In genomic region chr2:189018636-189019035, GRCh38 we compare ENCODE assay signal across 32 cellular contexts. TPM values are rescaled to one million over a fixed set of nuclear protein-coding genes. Genes with fewer than 3 reads are reported as not detected.
DNase-seq lines count a peak whose midpoint lies in the region; ATAC-seq and TF ChIP-seq lines count a peak whose summit lies in the region.
"Had no signal": no experiment of that assay in that cellular context is flagged by ENCODE, and none has a peak within 500 bp of the region (broad histone marks: within the 10 kb centered on the region; RNA-seq: fewer than 3 reads in every experiment).

No MANE protein-coding gene starts in this region.

- H4K5ac ChIP-seq in IMR-90 (ENCODE audit: low read depth, low read length) = no peak overlapping the region

- H3K27me3 Mint-ChIP-seq in chondrocyte (ENCODE audit: low read depth) = no peaks in the 10 kb centered on the region
- H3K27me3 Mint-ChIP-seq in activated CD4-positive, alpha-beta T cell treated with anti-CD3 and anti-CD28 coated beads for 36 hours = peaks cover 8% of the 10 kb centered on the region
- H3K27me3 Mint-ChIP-seq: activated naive CD4-positive, alpha-beta T cell treated with anti-CD3 and anti-CD28 coated beads, Interleukin-2, amount 10 ng/mL, durations not matched to agents 7 days and 5 days; progenitor cell of endocrine pancreas had no signal

- no peak overlapping the region for H2AK9ac ChIP-seq in IMR-90 (replicated peaks; ENCODE audit: low read depth, low read length, poor library complexity)

- TF ChIP-seq POLR2A in IMR-90 (IDR thresholded peaks at IDR 0.05; ENCODE audit: low read depth, low read length) = no peak

- peaks cover 16% of the 10 kb centered on the region for H3K4me1 ChIP-seq in IMR-90 (ENCODE audit: control insufficient read depth, insufficient read depth, low read length)
- peaks cover 46% of the 10 kb centered on the region for H3K4me1 ChIP-seq in smooth muscle cell (ENCODE audit: low read depth)
- H3K4me1 ChIP-seq in neuronal stem cell (ENCODE audit: control insufficient read depth in 2 of 2, insufficient read depth in 1 of 2, low read depth in 1 of 2, low read length in 2 of 2) = peaks cover 0 to 15% of the 10 kb centered on the region in 2 donors
- H3K4me1 ChIP-seq: BLaER1, left lung, right lobe of liver, upper lobe of right lung had no signal

- TF ChIP-seq CTCF in IMR-90 (conservative IDR thresholded peaks at IDR 0.05; ENCODE audit: low read depth, low read length) = no peak
- TF ChIP-seq CTCF in chondrocyte (IDR thresholded peaks at IDR 0.05) = no peak
- TF ChIP-seq CTCF in fibroblast of villous mesenchyme (IDR thresholded peaks at IDR 0.05; ENCODE audit: insufficient read depth, low read depth, low read length) = no peak
- TF ChIP-seq CTCF in smooth muscle cell (IDR thresholded peaks at IDR 0.05; ENCODE audit: borderline replicate concordance, insufficient read depth, poor library complexity, severe bottlenecking) = no peak

- H4K20me1 ChIP-seq in IMR-90 (ENCODE audit: insufficient read depth, low read length) (no peaks in the 10 kb centered on the region), smooth muscle cell (ENCODE audit: low read depth) (no peaks in the 10 kb centered on the region)
- H4K20me1 ChIP-seq: BLaER1 had no signal

- H3K4me2 ChIP-seq in IMR-90 (ENCODE audit: low read depth, low read length) = peak overlapping the region; percentile 16; the same call in 1 of the 2 replicates
- H3K4me2 ChIP-seq in smooth muscle cell = peak overlapping the region; percentile 58
- no peak overlapping the region for H3K4me2 ChIP-seq in neuronal stem cell (ENCODE audit: insufficient read depth, low read length, poor library complexity, severe bottlenecking)
- H3K4me2 ChIP-seq: BLaER1, PC-9 had no signal

- H3K18ac ChIP-seq in IMR-90 (ENCODE audit: low read depth, low read length) (peak overlapping the region; percentile 30; the same call in 1 of the 2 replicates), neuronal stem cell (ENCODE audit: low read length) (no peak overlapping the region)

- peaks cover 2% of the 10 kb centered on the region; the same call in 1 of the 2 replicates for H3K9me1 ChIP-seq in IMR-90 (ENCODE audit: insufficient read depth, low read length)

- no peak overlapping the region for H2BK12ac ChIP-seq in neuronal stem cell (ENCODE audit: low read length)

- H3K27me3 ChIP-seq in IMR-90 (ENCODE audit: control insufficient read depth, insufficient read depth, low read length) (no peaks in the 10 kb centered on the region), smooth muscle cell (ENCODE audit: low read depth) (no peaks in the 10 kb centered on the region), neuronal stem cell (ENCODE audit: control insufficient read depth in 3 of 3, insufficient read depth in 3 of 3, low read depth in 1 of 3, low read length in 3 of 3) (no peaks in the 10 kb centered on the region)
- H3K27me3 ChIP-seq: BLaER1, cardiac muscle cell, left lung, right lobe of liver, upper lobe of right lung had no signal

- H3K4me1 Mint-ChIP-seq in chondrocyte (ENCODE audit: low read depth) = peaks cover 92% of the 10 kb centered on the region
- H3K4me1 Mint-ChIP-seq in activated CD4-positive, alpha-beta T cell treated with anti-CD3 and anti-CD28 coated beads for 36 hours = no peaks in the 10 kb centered on the region
- H3K4me1 Mint-ChIP-seq: activated naive CD4-positive, alpha-beta T cell treated with anti-CD3 and anti-CD28 coated beads, Interleukin-2, amount 10 ng/mL, durations not matched to agents 7 days and 5 days had no signal

- H3K27ac ChIP-seq in IMR-90 (ENCODE audit: insufficient read depth, low read length) (peak overlapping the region; percentile 49; the same call in 1 of the 2 replicates), smooth muscle cell (ENCODE audit: low read depth) (peak overlapping the region; percentile 99), neuronal stem cell (replicated peaks; ENCODE audit: low read length) (no peak overlapping the region)
- H3K27ac ChIP-seq: BLaER1, cardiac muscle cell, coronary artery, PC-9, right lobe of liver, upper lobe of right lung had no signal

- H2BK15ac ChIP-seq in IMR-90 (ENCODE audit: low read depth, low read length) = no peak overlapping the region
- no peak overlapping the region for H2BK15ac ChIP-seq in neuronal stem cell (ENCODE audit: low read length)

- H3K14ac ChIP-seq in IMR-90 (replicated peaks; ENCODE audit: low read depth, low read length) (0 out of 2 replicates have a peak overlapping the region, but pooled peaks have one; percentile 35), neuronal stem cell (ENCODE audit: low read length) (no peak overlapping the region)

- peaks cover 63% of the 10 kb centered on the region for H3F3A ChIP-seq in smooth muscle cell (ENCODE audit: low read depth)

- no peak overlapping the region for H3K4me3 Mint-ChIP-seq in chondrocyte (ENCODE audit: unreplicated experiment)
- H3K4me3 Mint-ChIP-seq in activated CD4-positive, alpha-beta T cell treated with anti-CD3 and anti-CD28 coated beads for 36 hours = no peak overlapping the region
- H3K4me3 Mint-ChIP-seq: activated CD8-positive, alpha-beta T cell treated with anti-CD3 and anti-CD28 coated beads for 36 hours; activated naive CD4-positive, alpha-beta T cell treated with anti-CD3 and anti-CD28 coated beads, Interleukin-2, amount 10 ng/mL, durations not matched to agents 7 days and 5 days; activated T-helper 1 cell treated with anti-CD3 and anti-CD28 coated beads, Interleukin-12 subunit alpha, Interleukin-12 subunit beta, Interleukin-2, Interleukin-4 antibody, amounts not matched to agents 30 ng/mL and 10 ng/mL and 1 ng/mL, durations not matched to agents 14 hours and 24 hours and 36 hours had no signal

- peak overlapping the region; percentile 91 for H2BK5ac ChIP-seq in IMR-90 (ENCODE audit: low read depth, low read length, poor library complexity, severe bottlenecking)
- no peak overlapping the region for H2BK5ac ChIP-seq in neuronal stem cell (ENCODE audit: low read length)

- H2BK120ac ChIP-seq in IMR-90 (ENCODE audit: low read depth, low read length) (peak overlapping the region; percentile 61; the same call in 1 of the 2 replicates), neuronal stem cell (ENCODE audit: low read depth, low read length) (no peak overlapping the region)

- dilution Hi-C loops in IMR-90 (cut with HindIII; ENCODE audit: low sequenced_read_pairs, unreplicated experiment) = no loop called here

- intact Hi-C loops in IMR-90 (cut with micrococcal nuclease) = loop anchor here (5.0 kb wide), 2 partner anchors 329 to 394 kb away; no protein-coding TSS in a partner anchor
- intact Hi-C loops in activated CD4-positive, alpha-beta T cell treated with anti-CD3 and anti-CD28 coated beads for 36 hours (cut with DNase I, micrococcal nuclease) = no loop called here

- H3K23ac ChIP-seq in IMR-90 (ENCODE audit: low read depth, low read length) = peak overlapping the region; percentile 76; the same call in 1 of the 2 replicates
- H3K23ac ChIP-seq in neuronal stem cell (ENCODE audit: low read depth, low read length, poor library complexity) = no peak overlapping the region

- H4K91ac ChIP-seq in IMR-90 (ENCODE audit: insufficient read depth, low read depth, low read length) (no peak overlapping the region), neuronal stem cell (ENCODE audit: low read depth, low read length, poor library complexity) (no peak overlapping the region)

- peak overlapping the region; percentile 91 for H3K27ac Mint-ChIP-seq in chondrocyte (ENCODE audit: unreplicated experiment)
- no peak overlapping the region for H3K27ac Mint-ChIP-seq in activated CD4-positive, alpha-beta T cell treated with anti-CD3 and anti-CD28 coated beads for 36 hours
- H3K27ac Mint-ChIP-seq: activated CD8-positive, alpha-beta T cell treated with anti-CD3 and anti-CD28 coated beads for 36 hours; activated naive CD4-positive, alpha-beta T cell treated with anti-CD3 and anti-CD28 coated beads, Interleukin-2, amount 10 ng/mL, durations not matched to agents 7 days and 5 days; activated T-helper 1 cell treated with anti-CD3 and anti-CD28 coated beads, Interleukin-12 subunit alpha, Interleukin-12 subunit beta, Interleukin-2, Interleukin-4 antibody, amounts not matched to agents 30 ng/mL and 10 ng/mL and 1 ng/mL, durations not matched to agents 14 hours and 24 hours and 36 hours; progenitor cell of endocrine pancreas had no signal

- no peak overlapping the region for H3K4me3 ChIP-seq in IMR-90 (ENCODE audit: insufficient read depth, low read depth, low read length)
- no peak overlapping the region for H3K4me3 ChIP-seq in fibroblast of villous mesenchyme (ENCODE audit: low read depth, low read length)
- no peak overlapping the region for H3K4me3 ChIP-seq in smooth muscle cell
- no peak overlapping the region for H3K4me3 ChIP-seq in neuronal stem cell (ENCODE audit: low read length in 2 of 2)
- H3K4me3 ChIP-seq: BLaER1, cardiac muscle cell, coronary artery, left lung, PC-9, right lobe of liver, upper lobe of right lung had no signal

- no peak overlapping the region for H3K9ac ChIP-seq in IMR-90 (ENCODE audit: low read depth, low read length)
- no peak overlapping the region for H3K9ac ChIP-seq in smooth muscle cell (ENCODE audit: low read depth)
- H3K9ac ChIP-seq in neuronal stem cell (ENCODE audit: low read depth, low read length, poor library complexity) = no peak overlapping the region
- H3K9ac ChIP-seq: BLaER1 had no signal

- DNase-seq in IMR-90 = peak; percentile 60
- no peak for DNase-seq in chondrocyte (ENCODE audit: low spot score)
- peak; percentile 42 for DNase-seq in fibroblast of villous mesenchyme (ENCODE audit: low read depth)
- DNase-seq in smooth muscle cell (lab: John Stamatoyannopoulos, UW; ENCODE audit: unreplicated experiment) = no peak
- DNase-seq in neuronal stem cell (ENCODE audit: low spot score) = no peak
- DNase-seq in pons (ENCODE audit: low spot score) = no peak
- no peak for DNase-seq in activated CD4-positive, alpha-beta T cell treated with anti-CD3 and anti-CD28 coated beads for 1 hour
- DNase-seq in activated CD4-positive, alpha-beta T cell treated with anti-CD3 and anti-CD28 coated beads for 36 hours = no peak
- DNase-seq: activated CD8-positive, alpha-beta memory T cell treated with anti-CD3 and anti-CD28 coated beads, Interleukin-2, amount 50 U/mL, for 48 hours; activated CD8-positive, alpha-beta T cell treated with anti-CD3 and anti-CD28 coated beads for 36 hours; activated naive CD4-positive, alpha-beta T cell treated with anti-CD3 and anti-CD28 coated beads, Interleukin-2, amount 10 ng/mL, durations not matched to agents 7 days and 5 days; amygdala; DMS53; GDM1; Kasumi-1; left lung; mesendoderm; NCI-H1436 treated with DMSO at 0.1 percent for 48 hours; NCI-H2081 treated with DMSO at 0.1 percent for 48 hours; NCI-H226; NCI-H526 treated with DMSO at 0.1 percent for 48 hours; PC-9; right lobe of liver; stimulated activated CD4-positive, alpha-beta T cell treated with anti-CD3 and anti-CD28 coated beads, Interleukin-4, amount 100 ng/mL, for 1 hour; substantia nigra; upper lobe of right lung had no signal

- H4K8ac ChIP-seq in IMR-90 (ENCODE audit: low read depth in 2 of 2, low read length in 2 of 2) = peak overlapping the region in 1 of 2 experiments; percentile 22; a peak in 1 of 4 replicates
- no peak overlapping the region for H4K8ac ChIP-seq in neuronal stem cell (ENCODE audit: low read depth, low read length)

- CTCF ChIA-PET in IMR-90 (lab: Yijun Ruan, JAX) = no interaction called here
- CTCF ChIA-PET in activated CD4-positive, alpha-beta T cell treated with anti-CD3 and anti-CD28 coated beads for 36 hours (lab: Charles Lee) = no interaction called here

- H2AFZ ChIP-seq in IMR-90 (replicated peaks; ENCODE audit: low read length, poor library complexity) (no peak overlapping the region), smooth muscle cell (ENCODE audit: low read depth) (no peak overlapping the region), neuronal stem cell (ENCODE audit: low read length) (no peak overlapping the region)

- H3K9me3 ChIP-seq in IMR-90 (ENCODE audit: control insufficient read depth, insufficient read depth, low read length) = no peaks in the 10 kb centered on the region
- no peaks in the 10 kb centered on the region for H3K9me3 ChIP-seq in smooth muscle cell (replicated peaks; ENCODE audit: low read depth)
- H3K9me3 ChIP-seq in neuronal stem cell (replicated peaks in 1 of 2; ENCODE audit: control insufficient read depth in 2 of 2, insufficient read depth in 1 of 2, low read depth in 1 of 2, low read length in 2 of 2) = no peaks in the 10 kb centered on the region
- H3K9me3 ChIP-seq: BLaER1, right lobe of liver, upper lobe of right lung had no signal

- H3K36me3 Mint-ChIP-seq in chondrocyte (ENCODE audit: low read depth) = peaks cover 12% of the 10 kb centered on the region
- no peaks in the 10 kb centered on the region for H3K36me3 Mint-ChIP-seq in activated CD4-positive, alpha-beta T cell treated with anti-CD3 and anti-CD28 coated beads for 36 hours (ENCODE audit: low read depth)
- H3K36me3 Mint-ChIP-seq: activated naive CD4-positive, alpha-beta T cell treated with anti-CD3 and anti-CD28 coated beads, Interleukin-2, amount 10 ng/mL, durations not matched to agents 7 days and 5 days had no signal

- H3K36me3 ChIP-seq in IMR-90 (ENCODE audit: control insufficient read depth, insufficient read depth, low read length) = no peaks in the 10 kb centered on the region; the same call in 1 of the 2 replicates
- H3K36me3 ChIP-seq in smooth muscle cell (ENCODE audit: low read depth) = no peaks in the 10 kb centered on the region
- H3K36me3 ChIP-seq in neuronal stem cell (replicated peaks in 1 of 2; ENCODE audit: control insufficient read depth in 2 of 2, insufficient read depth in 2 of 2, low read length in 2 of 2) = no peaks in the 10 kb centered on the region
- H3K36me3 ChIP-seq: BLaER1, cardiac muscle cell, left lung, right lobe of liver, upper lobe of right lung had no signal

- BruUV-seq in IMR-90 (replicated peaks; lab: Mats Ljungman, UMichigan) = no TSS peak

- H3K79me1 ChIP-seq in IMR-90 (ENCODE audit: low read depth in 1 of 2, low read length in 2 of 2) (peaks cover 0 to 5% of the 10 kb centered on the region in 2 experiments; a peak in 1 of 4 replicates), neuronal stem cell (ENCODE audit: low read depth, low read length) (no peaks in the 10 kb centered on the region)

- no peak for TF ChIP-seq RAD21 in IMR-90 (IDR thresholded peaks at IDR 0.05; ENCODE audit: low read length)

- no peak overlapping the region for H2BK20ac ChIP-seq in IMR-90 (ENCODE audit: low read depth, low read length)

- in situ Hi-C loops in IMR-90 (cut with MboI; ENCODE audit: low sequenced_read_pairs) = no loop called here

- ATAC-seq in IMR-90 (ENCODE audit: low read depth) = peak; percentile 28
- no peak for ATAC-seq in activated CD4-positive, alpha-beta T cell treated with anti-CD3 and anti-CD28 coated beads for 36 hours
- ATAC-seq: activated CD8-positive, alpha-beta T cell treated with anti-CD3 and anti-CD28 coated beads for 36 hours; left lung; right lobe of liver; upper lobe of right lung had no signal

- POLR2A ChIA-PET in IMR-90 (lab: Charles Lee; ENCODE audit: unreplicated experiment) = no interaction called here
- POLR2A ChIA-PET in activated CD4-positive, alpha-beta T cell treated with anti-CD3 and anti-CD28 coated beads for 36 hours (lab: Charles Lee) = no interaction called here

- no peak overlapping the region for H3K56ac ChIP-seq in IMR-90 (ENCODE audit: extremely low read depth, insufficient read depth, low read length)

- no peak overlapping the region for H3K4ac ChIP-seq in IMR-90 (ENCODE audit: low read depth, low read length)
- H3K4ac ChIP-seq in neuronal stem cell (ENCODE audit: low read length) = no peak overlapping the region

- no peaks in the 10 kb centered on the region for H3K79me2 ChIP-seq in smooth muscle cell (ENCODE audit: low read depth)

- H2AK5ac ChIP-seq in IMR-90 (ENCODE audit: low read depth, low read length) (no peak overlapping the region), neuronal stem cell (ENCODE audit: low read depth, low read length) (no peak overlapping the region)

- H3K9me3 Mint-ChIP-seq in chondrocyte (ENCODE audit: low read depth) = peaks cover 7% of the 10 kb centered on the region
- no peaks in the 10 kb centered on the region for H3K9me3 Mint-ChIP-seq in activated CD4-positive, alpha-beta T cell treated with anti-CD3 and anti-CD28 coated beads for 36 hours (ENCODE audit: low read depth)
- H3K9me3 Mint-ChIP-seq: activated CD8-positive, alpha-beta T cell treated with anti-CD3 and anti-CD28 coated beads for 36 hours; activated naive CD4-positive, alpha-beta T cell treated with anti-CD3 and anti-CD28 coated beads, Interleukin-2, amount 10 ng/mL, durations not matched to agents 7 days and 5 days; activated T-helper 1 cell treated with anti-CD3 and anti-CD28 coated beads, Interleukin-12 subunit alpha, Interleukin-12 subunit beta, Interleukin-2, Interleukin-4 antibody, amounts not matched to agents 30 ng/mL and 10 ng/mL and 1 ng/mL, durations not matched to agents 14 hours and 24 hours and 36 hours had no signal

RNA-seq across cellular contexts. Expression of gene COL3A1, which starts 44.5 kb away (rescaled TPM):
- total RNA-seq in IMR-90 (2012; rRNA removed) (408 and 411 TPM in 2 replicates), chondrocyte (7,827 to 10,007 TPM (median 8,099 TPM) in 3 replicates), fibroblast of villous mesenchyme (3,024 and 3,294 TPM in 2 replicates), smooth muscle cell (10,359 and 12,824 TPM in 2 replicates)
- polyA plus RNA-seq in IMR-90 (2012; rRNA removed) (326 and 402 TPM in 2 replicates), smooth muscle cell (9,077 and 11,807 TPM in 2 replicates)
- polyA plus RNA-seq in IMR-90 (2012; cell fraction: cytosol; rRNA removed) = 382 and 438 TPM in 2 replicates
- 291 and 482 TPM in 2 replicates for polyA plus RNA-seq in IMR-90 (2012; cell fraction: nucleus; rRNA removed; ENCODE audit: low replicate concordance)
- 0.06 TPM for polyA plus RNA-seq in neuronal stem cell (2013, experiment 1 of 2)
- polyA plus RNA-seq in neuronal stem cell (2013, experiment 2 of 2) = 0.11 TPM
- total RNA-seq in activated CD4-positive, alpha-beta T cell treated with anti-CD3 and anti-CD28 coated beads for 36 hours = under 1 TPM; 0.05 to 0.12 TPM
- total RNA-seq: activated CD8-positive, alpha-beta T cell treated with anti-CD3 and anti-CD28 coated beads for 36 hours; PC-9; T-helper 2 cell treated with Interferon-gamma antibody and Interleukin-4, amounts not matched to agents 100 ng/mL and 5 ng/mL, for 36 hours had no signal

Comparison
In these comparisons a context has a peak if more than half of its experiments do, and no peak if none do; other contexts are left out.
1. DNase-seq: peak in IMR-90 (single experiment) and fibroblast of villous mesenchyme (single experiment); none in chondrocyte (single experiment), smooth muscle cell (single experiment), neuronal stem cell (single experiment), pons (single experiment), activated CD4-positive, alpha-beta T cell treated with anti-CD3 and anti-CD28 coated beads for 1 hour (single experiment) and activated CD4-positive, alpha-beta T cell treated with anti-CD3 and anti-CD28 coated beads for 36 hours (single experiment).
2. RNA of gene COL3A1, which starts 44.5 kb away (total RNA-seq): 10,359 to 12,824 TPM in smooth muscle cell, 7,827 to 10,007 TPM in chondrocyte, 3,024 to 3,294 TPM in fibroblast of villous mesenchyme and 408 to 411 TPM in IMR-90; 0.05 to 0.12 TPM in activated CD4-positive, alpha-beta T cell treated with anti-CD3 and anti-CD28 coated beads for 36 hours; every median in the first group is over 100 times any median in the second.